Comparison of ENCODE assay signal across 9 cellular contexts in genomic region chr18:51151568-51152511, GRCh38. TPM values are rescaled to one million over a fixed set of nuclear protein-coding genes. Genes with fewer than 3 reads are reported as not detected.
A peak's percentile ranks its signal among the peaks of the same experiment; 100 is the strongest.
DNase-seq lines count a peak whose midpoint lies in the region; ATAC-seq and TF ChIP-seq lines count a peak whose summit lies in the region.
"Had no signal": no experiment of that assay in that cellular context is flagged by ENCODE, and none has a peak within 500 bp of the region (broad histone marks: within the 10 kb centered on the region; RNA-seq: fewer than 3 reads in every experiment).

No MANE protein-coding gene starts in this region.

- ATAC-seq in HG02852 (IDR thresholded peaks at IDR 0.05; ENCODE audit: unreplicated experiment), result peak; percentile 43

- peaks cover 9 to 21% (median 19%) of the 10 kb centered on the region in 3 donors for H3K27me3 Mint-ChIP-seq in immature natural killer cell (ENCODE audit: low read depth in 3 of 3)

- no peaks in the 10 kb centered on the region for H3K27me3 ChIP-seq in brain microvascular endothelial cell (replicated peaks)

- peak overlapping the region; percentile 87 to 94 (median 90) for H3K4me3 Mint-ChIP-seq in immature natural killer cell

- H3K27ac Mint-ChIP-seq in immature natural killer cell, result peak overlapping the region; percentile 99 to 100 (median 99)

- no peaks in the 10 kb centered on the region for H3K36me3 ChIP-seq in brain microvascular endothelial cell (replicated peaks)

- no peak overlapping the region for H3K27ac ChIP-seq in brain microvascular endothelial cell

- TF ChIP-seq CTCF in GM10266 (IDR thresholded peaks at IDR 0.05; ENCODE audit: control insufficient read depth, insufficient read depth, low read depth, missing control alignments) (peak; percentile 28), brain microvascular endothelial cell (IDR thresholded peaks at IDR 0.05; ENCODE audit: low read depth, low read length, missing control alignments) (no peak)

- peaks cover 0 to 13% (median 4%) of the 10 kb centered on the region in 3 donors for H3K36me3 Mint-ChIP-seq in immature natural killer cell

- H3K9me3 Mint-ChIP-seq in immature natural killer cell, result peaks cover 0 to 19% (median 8%) of the 10 kb centered on the region in 6 donors

- in situ Hi-C loops in brain microvascular endothelial cell (cut with HindIII; ENCODE audit: low pct_ligation_motif_present, low sequenced_read_pairs), result no loop called here

- DNase-seq in GM10266 (ENCODE audit: extremely low spot score) (peak; percentile 51), immature natural killer cell (peak; percentile 88 to 91 (median 90)), anterior cingulate cortex (lab: John Stamatoyannopoulos, UW) (no peak), NCI-H1105 treated with DMSO at 0.1 percent for 48 hours (lab: John Stamatoyannopoulos, UW) (no peak), brain microvascular endothelial cell (no peak), CD1c-positive myeloid dendritic cell (ENCODE audit: extremely low spot score) (no peak)
- peak; percentile 66 for DNase-seq in activated CD4-positive, alpha-beta T cell treated with anti-CD3 and anti-CD28 coated beads, Interleukin-2, amount 50 U/mL, for 1 hour

- H3K4me1 Mint-ChIP-seq in immature natural killer cell, result peaks cover 52 to 64% of the 10 kb centered on the region in 2 donors

- H3K4me3 ChIP-seq in brain microvascular endothelial cell (ENCODE audit: low read depth, low read length), result no peak overlapping the region
- H3K4me3 ChIP-seq: skin epidermis had no signal

RNA-seq across cellular contexts. Expression of gene MEX3C, which starts 45.6 kb away (rescaled TPM):
- polyA plus RNA-seq in immature natural killer cell, result 10 to 100 TPM in 2 of 3 donors, 1 to 10 TPM in 1; 10.0 to 18.1 (median 10.7) TPM

Comparison
In these comparisons a context has a peak if more than half of its experiments do, and no peak if none do; other contexts are left out.
1. DNase-seq: peak in GM10266 (single experiment), activated CD4-positive, alpha-beta T cell treated with anti-CD3 and anti-CD28 coated beads, Interleukin-2, amount 50 U/mL, for 1 hour (single experiment) and immature natural killer cell (3 of 3); none in anterior cingulate cortex (0 of 58), NCI-H1105 treated with DMSO at 0.1 percent for 48 hours (single experiment), brain microvascular endothelial cell (single experiment) and CD1c-positive myeloid dendritic cell (single experiment).